1 cellular context compared by ENCODE assay signal in the genomic region with DNA sequence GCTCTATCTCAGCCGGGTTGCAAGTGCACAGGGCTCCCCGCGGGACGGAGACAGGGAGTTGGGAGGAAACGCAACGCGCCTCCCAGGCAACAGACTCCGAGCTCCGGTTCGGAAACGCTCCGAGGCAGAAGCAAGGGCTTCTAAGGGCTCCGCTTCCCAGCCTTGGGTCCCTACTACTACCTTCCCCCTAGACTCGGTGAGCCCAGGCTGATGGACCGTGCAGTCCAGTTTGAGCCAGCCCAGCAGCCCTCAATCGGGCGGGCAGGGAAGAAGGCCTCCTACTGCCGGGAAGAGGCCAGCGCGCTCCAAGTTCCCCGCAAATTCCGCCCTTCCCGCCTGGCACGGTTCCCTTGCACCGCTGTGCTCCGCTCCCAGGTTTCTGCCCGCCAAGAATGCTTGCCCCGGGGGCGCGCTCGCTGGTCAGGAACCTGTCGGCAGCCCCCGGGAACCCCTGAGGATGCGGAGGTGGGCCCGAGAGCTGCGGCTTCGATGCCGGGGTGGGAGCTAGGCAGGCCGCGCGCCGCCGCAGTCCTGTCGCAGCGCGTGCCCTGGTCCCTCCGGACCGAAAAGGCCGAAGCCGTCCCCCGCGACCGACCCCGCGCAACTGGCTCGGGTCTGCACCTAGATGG.
A peak's percentile ranks its signal among the peaks of the same experiment; 100 is the strongest.
TF ChIP-seq lines count a peak whose summit lies in the region.

No MANE protein-coding gene starts in this region.

TF ChIP-seq in K562, 482 proteins besides CTCF, POLR2A, EP300 and RAD21:
- TF ChIP-seq, protein P1, sequence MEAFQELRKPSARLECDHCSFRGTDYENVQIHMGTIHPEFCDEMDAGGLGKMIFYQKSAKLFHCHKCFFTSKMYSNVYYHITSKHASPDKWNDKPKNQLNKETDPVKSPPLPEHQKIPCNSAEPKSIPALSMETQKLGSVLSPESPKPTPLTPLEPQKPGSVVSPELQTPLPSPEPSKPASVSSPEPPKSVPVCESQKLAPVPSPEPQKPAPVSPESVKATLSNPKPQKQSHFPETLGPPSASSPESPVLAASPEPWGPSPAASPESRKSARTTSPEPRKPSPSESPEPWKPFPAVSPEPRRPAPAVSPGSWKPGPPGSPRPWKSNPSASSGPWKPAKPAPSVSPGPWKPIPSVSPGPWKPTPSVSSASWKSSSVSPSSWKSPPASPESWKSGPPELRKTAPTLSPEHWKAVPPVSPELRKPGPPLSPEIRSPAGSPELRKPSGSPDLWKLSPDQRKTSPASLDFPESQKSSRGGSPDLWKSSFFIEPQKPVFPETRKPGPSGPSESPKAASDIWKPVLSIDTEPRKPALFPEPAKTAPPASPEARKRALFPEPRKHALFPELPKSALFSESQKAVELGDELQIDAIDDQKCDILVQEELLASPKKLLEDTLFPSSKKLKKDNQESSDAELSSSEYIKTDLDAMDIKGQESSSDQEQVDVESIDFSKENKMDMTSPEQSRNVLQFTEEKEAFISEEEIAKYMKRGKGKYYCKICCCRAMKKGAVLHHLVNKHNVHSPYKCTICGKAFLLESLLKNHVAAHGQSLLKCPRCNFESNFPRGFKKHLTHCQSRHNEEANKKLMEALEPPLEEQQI (IDR thresholded peaks at IDR 0.05): 0 out of 2 replicates have a peak, but pooled peaks have one; percentile 27
- no peak for TF ChIP-seq ZFP1 (CRISPR knock-in tag; IDR thresholded peaks at IDR 0.05)
